Comparison of ENCODE assay signal across 11 cellular contexts in genomic region chr2:208101716-208102631, GRCh38. TPM values are rescaled to one million over a fixed set of nuclear protein-coding genes. Genes with fewer than 3 reads are reported as not detected.
DNase-seq lines count a peak whose midpoint lies in the region; ATAC-seq, FAIRE-seq and TF ChIP-seq lines count a peak whose summit lies in the region.
"Had no signal": no experiment of that assay in that cellular context is flagged by ENCODE, and none has a peak within 500 bp of the region (broad histone marks: within the 10 kb centered on the region; RNA-seq: fewer than 3 reads in every experiment).

No MANE protein-coding gene starts in this region.

- intact Hi-C loops in HepG2 (cut with micrococcal nuclease; ENCODE audit: unreplicated experiment) = loop anchor here (1.0 to 10.0 kb wide), 5 partner anchors 47 to 253 kb away; partner anchors contain the start of gene IDH1

- TF ChIP-seq EP300 in Ishikawa (IDR thresholded peaks at IDR 0.05; ENCODE audit: borderline replicate concordance) (no peak), HepG2 (IDR thresholded peaks at IDR 0.05; ENCODE audit: low read depth in 2 of 2, low read length in 2 of 2) (no peak), HepG2 (CRISPR knock-in tag; IDR thresholded peaks at IDR 0.05; ENCODE audit: borderline replicate concordance) (no peak)

- no peaks in the 10 kb centered on the region for H3K9me3 Mint-ChIP-seq in activated naive CD8-positive, alpha-beta T cell treated with anti-CD3 and anti-CD28 coated beads, Interleukin-2, amount 50 U/mL, for 24 hours

- H3K4me1 Mint-ChIP-seq in activated naive CD8-positive, alpha-beta T cell treated with anti-CD3 and anti-CD28 coated beads, Interleukin-2, amount 50 U/mL, for 24 hours = peaks cover 28% of the 10 kb centered on the region

- H3K27me3 ChIP-seq in HepG2 (ENCODE audit: control insufficient read depth in 1 of 2, insufficient read depth in 2 of 2, low read length in 2 of 2) = peaks cover 0 to 27% of the 10 kb centered on the region in 2 experiments; a peak in 3 of 5 replicates

- H2AFZ ChIP-seq in HepG2 (ENCODE audit: low read length) = no peak overlapping the region

- H3K9ac ChIP-seq in HepG2 (ENCODE audit: insufficient read depth, low read depth, low read length) = no peak overlapping the region

- 20% methylated on average over 10 of the region's 10 CpGs for WGBS in HepG2 (ENCODE audit: low lambda C conversion rate)

- DNase-seq in DMS153 (lab: John Stamatoyannopoulos, UW) (peak; percentile 17), HepG2 (ENCODE audit: low spot score) (peak; percentile 46), T-helper 1 cell (no peak)
- DNase-seq in activated naive CD8-positive, alpha-beta T cell treated with anti-CD3 and anti-CD28 coated beads, Interleukin-2, amount 50 U/mL, for 24 hours = no peak
- DNase-seq in activated CD4-positive, alpha-beta T cell treated with anti-CD3 and anti-CD28 coated beads for 4 hours = no peak
- DNase-seq: right cardiac atrium had no signal

- peak; percentile 82 for TF ChIP-seq RAD21 in Ishikawa (IDR thresholded peaks at IDR 0.05; ENCODE audit: low read depth)
- TF ChIP-seq RAD21 in HepG2 (CRISPR knock-in tag; IDR thresholded peaks at IDR 0.05) = peak; percentile 63

- H3K9me3 ChIP-seq in HepG2 (ENCODE audit: low read length) = no peaks in the 10 kb centered on the region

- no peak overlapping the region for H3K4me3 ChIP-seq in HepG2 (replicated peaks in 1 of 3; ENCODE audit: insufficient read depth in 1 of 3, low read depth in 2 of 3, low read length in 3 of 3)

- H3K4me1 ChIP-seq in HepG2 (ENCODE audit: insufficient read depth, low read length) = peaks cover 12% of the 10 kb centered on the region

- ATAC-seq in activated naive CD8-positive, alpha-beta T cell treated with anti-CD3 and anti-CD28 coated beads, Interleukin-2, amount 50 U/mL, for 24 hours = peak; percentile 55
- peak; percentile 79 for ATAC-seq in HepG2
- ATAC-seq in HG02970 (IDR thresholded peaks at IDR 0.05; ENCODE audit: low FRiP score, unreplicated experiment) = no peak
- ATAC-seq in HG02938 (IDR thresholded peaks at IDR 0.05; ENCODE audit: unreplicated experiment) = no peak

- H3K79me2 ChIP-seq in HepG2 (ENCODE audit: insufficient read depth, low read length) = no peaks in the 10 kb centered on the region

- BruUV-seq in HepG2 (replicated peaks; lab: Mats Ljungman, UMichigan) = no TSS peak

- TF ChIP-seq POLR2A in HepG2 (IDR thresholded peaks at IDR 0.05; ENCODE audit: insufficient read depth in 1 of 2, low read depth in 2 of 2, low read length in 2 of 2) = no peak

- peak; percentile 69 for TF ChIP-seq CTCF in HepG2 (CRISPR knock-in tag; IDR thresholded peaks at IDR 0.05)

- no peaks in the 10 kb centered on the region for H3K36me3 ChIP-seq in HepG2 (replicated peaks in 1 of 2; ENCODE audit: control insufficient read depth in 1 of 2, insufficient read depth in 2 of 2, low read length in 2 of 2)

- no peak overlapping the region for H3K4me3 Mint-ChIP-seq in activated naive CD8-positive, alpha-beta T cell treated with anti-CD3 and anti-CD28 coated beads, Interleukin-2, amount 50 U/mL, for 24 hours
- H3K4me3 Mint-ChIP-seq: activated naive CD8-positive, alpha-beta T cell had no signal

- H3K4me2 ChIP-seq in HepG2 (ENCODE audit: low read depth, low read length) = peak overlapping the region; percentile 16; the same call in 1 of the 2 replicates

- peak; percentile 46 for FAIRE-seq in HepG2 (lab: Jason Lieb, UNC)

- no peak overlapping the region for H3K27ac Mint-ChIP-seq in activated naive CD8-positive, alpha-beta T cell treated with anti-CD3 and anti-CD28 coated beads, Interleukin-2, amount 50 U/mL, for 24 hours
- H3K27ac Mint-ChIP-seq: activated naive CD8-positive, alpha-beta T cell had no signal

- no peaks in the 10 kb centered on the region for H3K36me3 Mint-ChIP-seq in activated naive CD8-positive, alpha-beta T cell treated with anti-CD3 and anti-CD28 coated beads, Interleukin-2, amount 50 U/mL, for 24 hours (ENCODE audit: low read depth)
- H3K36me3 Mint-ChIP-seq: activated naive CD8-positive, alpha-beta T cell had no signal

- H4K20me1 ChIP-seq in HepG2 (ENCODE audit: insufficient read depth, low read length) = no peaks in the 10 kb centered on the region

- H3K27me3 Mint-ChIP-seq in activated naive CD8-positive, alpha-beta T cell treated with anti-CD3 and anti-CD28 coated beads, Interleukin-2, amount 50 U/mL, for 24 hours = peaks cover 6% of the 10 kb centered on the region

- POLR2A ChIA-PET in HepG2 (lab: Yijun Ruan, JAX) = interaction anchor here (1.3 kb wide), 1 partner anchor 153 kb away, joined by 9 read pairs; the partner anchor contains the start of gene IDH1

- in situ Hi-C loops in HepG2 (cut with HindIII; ENCODE audit: extremely low pct_ligation_motif_present, low pct_unique_long_range_greater_than_20kb) = loop anchor here (5.0 kb wide), 1 partner anchor 155 kb away; the partner anchor contains the start of gene IDH1

- no peak overlapping the region for H3K27ac ChIP-seq in HepG2 (ENCODE audit: extremely low read length, insufficient read depth, low read length)
- H3K27ac ChIP-seq: HL-60 had no signal

- CTCF ChIA-PET in HepG2 (lab: Yijun Ruan, JAX; ENCODE audit: low intra/inter-chr PET ratio, low total read pairs) = interaction anchor here (2.0 to 2.1 kb wide), 2 partner anchors 153 to 167 kb away, joined by 11 to 13 read pairs; partner anchors contain the start of gene IDH1

RNA-seq across cellular contexts. Expression of gene CRYGD, which starts 22.4 kb away (rescaled TPM):
- not detected in 2 replicates for total RNA-seq in HepG2 (2016; rRNA removed; fragmentation: Illumina TruSeq; extraction: Trizol)
- not detected in 2 replicates for total RNA-seq in HepG2 (2016; cell fraction: cytosol; rRNA removed; fragmentation: Illumina TruSeq; extraction: Trizol; ENCODE audit: low read depth)
- not detected in 2 replicates for total RNA-seq in HepG2 (2016; cell fraction: insoluble cytoplasmic fraction; rRNA removed; fragmentation: Illumina TruSeq; extraction: Trizol)
- not detected in 2 replicates for total RNA-seq in HepG2 (2016; cell fraction: membrane; rRNA removed; fragmentation: Illumina TruSeq; extraction: Trizol)
- total RNA-seq in HepG2 (2016; cell fraction: nucleus; rRNA removed; fragmentation: Illumina TruSeq; extraction: Trizol) = not detected in 2 replicates
- polyA plus RNA-seq in HepG2 (2011; rRNA removed) = not detected in 2 replicates
- polyA plus RNA-seq in HepG2 (2011; cell fraction: cytosol; rRNA removed) = not detected in 2 replicates
- not detected in 2 replicates for polyA plus RNA-seq in HepG2 (2011; cell fraction: nucleus; rRNA removed)
- not detected in 2 replicates for polyA plus RNA-seq in HepG2 (2012)
- not detected in 2 replicates for polyA plus RNA-seq in HepG2 (2016; cell fraction: cytosol; fragmentation: Illumina TruSeq; extraction: Trizol; ENCODE audit: low read depth)
- not detected in 2 replicates for polyA plus RNA-seq in HepG2 (2016; cell fraction: insoluble cytoplasmic fraction; fragmentation: Illumina TruSeq; extraction: Trizol; ENCODE audit: low read depth)
- not detected in 2 replicates for polyA plus RNA-seq in HepG2 (2016; cell fraction: membrane; fragmentation: Illumina TruSeq; extraction: Trizol; ENCODE audit: low read depth)
- not detected in 2 replicates for polyA plus RNA-seq in HepG2 (2016; cell fraction: nucleus; fragmentation: Illumina TruSeq; extraction: Trizol; ENCODE audit: insufficient read depth, low read depth)
- polyA minus RNA-seq in HepG2 (2011; rRNA and poly(A)+ RNA removed; ENCODE audit: low replicate concordance) = not detected in 2 replicates
- not detected in 2 replicates for polyA minus RNA-seq in HepG2 (2011; cell fraction: cytosol; rRNA and poly(A)+ RNA removed)
- polyA minus RNA-seq in HepG2 (2011; cell fraction: nucleus; rRNA and poly(A)+ RNA removed) = not detected in 2 replicates
- polyA plus RNA-seq: right cardiac atrium had no signal

RNA-seq across cellular contexts. Expression of gene CRYGC, which starts 27.7 kb away (rescaled TPM):
- total RNA-seq in HepG2 (2016; rRNA removed; fragmentation: Illumina TruSeq; extraction: Trizol) = 0.27 TPM in 1 of 2 replicates, not detected in the other
- 0.44 TPM in 1 of 2 replicates, not detected in the other for total RNA-seq in HepG2 (2016; cell fraction: cytosol; rRNA removed; fragmentation: Illumina TruSeq; extraction: Trizol; ENCODE audit: low read depth)
- total RNA-seq in HepG2 (2016; cell fraction: insoluble cytoplasmic fraction; rRNA removed; fragmentation: Illumina TruSeq; extraction: Trizol) = 0.35 TPM in 1 of 2 replicates, not detected in the other
- 0.45 and 0.96 TPM in 2 replicates for total RNA-seq in HepG2 (2016; cell fraction: membrane; rRNA removed; fragmentation: Illumina TruSeq; extraction: Trizol)
- not detected in 2 replicates for total RNA-seq in HepG2 (2016; cell fraction: nucleus; rRNA removed; fragmentation: Illumina TruSeq; extraction: Trizol)
- polyA plus RNA-seq in HepG2 (2011; rRNA removed) = 0.20 and 0.21 TPM in 2 replicates
- not detected in 2 replicates for polyA plus RNA-seq in HepG2 (2011; cell fraction: cytosol; rRNA removed)
- polyA plus RNA-seq in HepG2 (2011; cell fraction: nucleus; rRNA removed) = not detected in 2 replicates
- not detected in 2 replicates for polyA plus RNA-seq in HepG2 (2012)
- 0.24 TPM in 1 of 2 replicates, not detected in the other for polyA plus RNA-seq in HepG2 (2016; cell fraction: cytosol; fragmentation: Illumina TruSeq; extraction: Trizol; ENCODE audit: low read depth)
- polyA plus RNA-seq in HepG2 (2016; cell fraction: insoluble cytoplasmic fraction; fragmentation: Illumina TruSeq; extraction: Trizol; ENCODE audit: low read depth) = not detected in 2 replicates
- 0.58 and 0.71 TPM in 2 replicates for polyA plus RNA-seq in HepG2 (2016; cell fraction: membrane; fragmentation: Illumina TruSeq; extraction: Trizol; ENCODE audit: low read depth)
- polyA plus RNA-seq in HepG2 (2016; cell fraction: nucleus; fragmentation: Illumina TruSeq; extraction: Trizol; ENCODE audit: insufficient read depth, low read depth) = not detected in 2 replicates
- polyA minus RNA-seq in HepG2 (2011; rRNA and poly(A)+ RNA removed; ENCODE audit: low replicate concordance) = not detected in 2 replicates
- not detected in 2 replicates for polyA minus RNA-seq in HepG2 (2011; cell fraction: cytosol; rRNA and poly(A)+ RNA removed)
- not detected in 2 replicates for polyA minus RNA-seq in HepG2 (2011; cell fraction: nucleus; rRNA and poly(A)+ RNA removed)
- total RNA-seq: right cardiac atrium had no signal
- polyA plus RNA-seq: right cardiac atrium had no signal

RNA-seq across cellular contexts. Expression of gene CRYGB, which starts 44.0 kb away (rescaled TPM):
- not detected in 2 replicates for total RNA-seq in HepG2 (2016; rRNA removed; fragmentation: Illumina TruSeq; extraction: Trizol)
- not detected in 2 replicates for total RNA-seq in HepG2 (2016; cell fraction: cytosol; rRNA removed; fragmentation: Illumina TruSeq; extraction: Trizol; ENCODE audit: low read depth)
- total RNA-seq in HepG2 (2016; cell fraction: insoluble cytoplasmic fraction; rRNA removed; fragmentation: Illumina TruSeq; extraction: Trizol) = not detected in 2 replicates
- total RNA-seq in HepG2 (2016; cell fraction: membrane; rRNA removed; fragmentation: Illumina TruSeq; extraction: Trizol) = not detected in 2 replicates
- total RNA-seq in HepG2 (2016; cell fraction: nucleus; rRNA removed; fragmentation: Illumina TruSeq; extraction: Trizol) = not detected in 2 replicates
- not detected in 2 replicates for polyA plus RNA-seq in HepG2 (2011; rRNA removed)
- not detected in 2 replicates for polyA plus RNA-seq in HepG2 (2011; cell fraction: cytosol; rRNA removed)
- not detected in 2 replicates for polyA plus RNA-seq in HepG2 (2011; cell fraction: nucleus; rRNA removed)
- polyA plus RNA-seq in HepG2 (2012) = not detected in 2 replicates
- not detected in 2 replicates for polyA plus RNA-seq in HepG2 (2016; cell fraction: cytosol; fragmentation: Illumina TruSeq; extraction: Trizol; ENCODE audit: low read depth)
- not detected in 2 replicates for polyA plus RNA-seq in HepG2 (2016; cell fraction: insoluble cytoplasmic fraction; fragmentation: Illumina TruSeq; extraction: Trizol; ENCODE audit: low read depth)
- polyA plus RNA-seq in HepG2 (2016; cell fraction: membrane; fragmentation: Illumina TruSeq; extraction: Trizol; ENCODE audit: low read depth) = not detected in 2 replicates
- not detected in 2 replicates for polyA plus RNA-seq in HepG2 (2016; cell fraction: nucleus; fragmentation: Illumina TruSeq; extraction: Trizol; ENCODE audit: insufficient read depth, low read depth)
- not detected in 2 replicates for polyA minus RNA-seq in HepG2 (2011; rRNA and poly(A)+ RNA removed; ENCODE audit: low replicate concordance)
- polyA minus RNA-seq in HepG2 (2011; cell fraction: cytosol; rRNA and poly(A)+ RNA removed) = not detected in 2 replicates
- polyA minus RNA-seq in HepG2 (2011; cell fraction: nucleus; rRNA and poly(A)+ RNA removed) = not detected in 2 replicates
- total RNA-seq: right cardiac atrium had no signal
- polyA plus RNA-seq: right cardiac atrium had no signal

Comparison
In these comparisons a context has a peak if more than half of its experiments do, and no peak if none do; other contexts are left out.
1. DNase-seq: peak in DMS153 (single experiment) and HepG2 (single experiment); none in activated naive CD8-positive, alpha-beta T cell treated with anti-CD3 and anti-CD28 coated beads, Interleukin-2, amount 50 U/mL, for 24 hours (single experiment), T-helper 1 cell (0 of 5) and activated CD4-positive, alpha-beta T cell treated with anti-CD3 and anti-CD28 coated beads for 4 hours (0 of 2).
2. ATAC-seq: peak in activated naive CD8-positive, alpha-beta T cell treated with anti-CD3 and anti-CD28 coated beads, Interleukin-2, amount 50 U/mL, for 24 hours (single experiment) and HepG2 (single experiment); none in HG02970 (single experiment) and HG02938 (single experiment).